Comparison of ENCODE assay signal across 1 cellular context in genomic region chr1:156508205-156508954, GRCh38.
TF ChIP-seq lines count a peak whose summit lies in the region.

No MANE protein-coding gene starts in this region.

TF ChIP-seq in SK-N-SH, 30 proteins besides CTCF, POLR2A, EP300 and RAD21 (continued from another document):
- no peak for TF ChIP-seq USF2 (IDR thresholded peaks at IDR 0.05; ENCODE audit: borderline replicate concordance, low read depth, low read length)
- TF ChIP-seq NRF1 (IDR thresholded peaks at IDR 0.05; ENCODE audit: low read depth, low read length), result no peak
- TF ChIP-seq SIN3A (IDR thresholded peaks at IDR 0.05; ENCODE audit: borderline replicate concordance, low read depth, low read length), result no peak
